Comparison of ENCODE assay signal across 8 cellular contexts in the genomic region with DNA sequence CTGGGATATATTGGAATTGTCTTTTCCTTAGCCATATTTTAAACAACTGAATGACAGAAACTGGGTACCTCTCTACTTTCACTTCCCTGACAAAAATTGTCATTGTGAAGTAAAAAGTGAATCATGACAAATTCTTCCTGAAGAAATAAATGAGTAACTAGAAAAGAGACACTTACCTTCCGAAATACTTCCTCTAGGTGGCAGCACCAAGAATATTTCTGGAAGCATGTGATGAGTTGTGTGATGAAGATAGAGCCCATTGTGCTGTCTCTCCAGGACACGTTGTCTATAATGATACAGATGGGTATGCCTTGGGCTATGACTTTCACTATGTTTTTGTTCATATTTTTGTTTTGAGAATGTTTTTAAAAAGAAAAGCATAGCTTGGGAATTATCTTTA. TPM values are rescaled to one million over a fixed set of nuclear protein-coding genes. Genes with fewer than 3 reads are reported as not detected.
DNase-seq lines count a peak whose midpoint lies in the region; TF ChIP-seq lines count a peak whose summit lies in the region.

No MANE protein-coding gene starts in this region.

- peak; percentile 49; the same call in 1 of the 2 replicates for TF ChIP-seq CTCF in LNCAP (IDR thresholded peaks at IDR 0.05)
- TF ChIP-seq CTCF in WI38 (IDR thresholded peaks at IDR 0.05; ENCODE audit: low read depth, low read length), result 0 out of 2 replicates have a peak, but pooled peaks have one; percentile 32
- TF ChIP-seq CTCF in transverse colon (IDR thresholded peaks at IDR 0.05), result peak; percentile 47 to 59 (median 51)
- TF ChIP-seq CTCF in sigmoid colon (IDR thresholded peaks at IDR 0.05), result peak in 2 of 4 experiments; percentile 24 to 37

- no peak overlapping the region for H3K4me3 ChIP-seq in WI38 (ENCODE audit: low read depth, low read length)
- no peak overlapping the region for H3K4me3 ChIP-seq in transverse colon
- H3K4me3 ChIP-seq in sigmoid colon, result no peak overlapping the region

- H3K36me3 ChIP-seq in transverse colon, result peaks cover 0 to 34% (median 7%) of the 10 kb centered on the region in 4 donors
- peaks cover 0 to 48% (median 2%) of the 10 kb centered on the region in 4 donors for H3K36me3 ChIP-seq in sigmoid colon

- H3K9me3 ChIP-seq in transverse colon (no peaks in the 10 kb centered on the region), sigmoid colon (no peaks in the 10 kb centered on the region)

- intact Hi-C loops in transverse colon (cut with DNase I; ENCODE audit: low total_unique reads), result no loop called here
- intact Hi-C loops in sigmoid colon (cut with DNase I), result no loop called here

- TF ChIP-seq EP300 in transverse colon (IDR thresholded peaks at IDR 0.05; ENCODE audit: low read depth), result no peak
- no peak for TF ChIP-seq EP300 in sigmoid colon (IDR thresholded peaks at IDR 0.05)

- 7 to 14% methylated on average over 2 of the region's 2 CpGs for WGBS in transverse colon (ENCODE audit: low coverage in 1 of 2), 2 donors
- 7 to 17% methylated on average over 2 of the region's 2 CpGs for WGBS in sigmoid colon, 2 donors

- H3K4me1 ChIP-seq in transverse colon, result no peaks in the 10 kb centered on the region
- no peaks in the 10 kb centered on the region for H3K4me1 ChIP-seq in sigmoid colon

- H3K27ac ChIP-seq in transverse colon, result no peak overlapping the region
- no peak overlapping the region for H3K27ac ChIP-seq in sigmoid colon

- DNase-seq in AML-193 (lab: John Stamatoyannopoulos, UW), result peak; percentile 44 to 55
- peak; percentile 11 for DNase-seq in GM04503 (ENCODE audit: low read depth)
- DNase-seq in HCEC 1CT, result peak; percentile 58
- peak; percentile 4 for DNase-seq in hepatic stellate cell (ENCODE audit: low spot score)
- no peak for DNase-seq in transverse colon
- DNase-seq in sigmoid colon, result no peak

- TF ChIP-seq POLR2A in transverse colon (IDR thresholded peaks at IDR 0.05) (no peak), sigmoid colon (IDR thresholded peaks at IDR 0.05) (no peak)

- H3K27me3 ChIP-seq in transverse colon, result no peaks in the 10 kb centered on the region
- no peaks in the 10 kb centered on the region for H3K27me3 ChIP-seq in sigmoid colon

- in situ Hi-C loops in transverse colon (cut with MboI; ENCODE audit: low pct_ligation_motif_present in 1 of 4, low pct_unique_long_range_greater_than_20kb in 1 of 4, low sequenced_read_pairs in 3 of 4), result no loop called here

RNA-seq across cellular contexts. Expression of gene CASP4, which starts 21.5 kb away (rescaled TPM):
- total RNA-seq in transverse colon (10 to 100 TPM; 36.4 to 86.3 (median 49.8) TPM), sigmoid colon (10 to 100 TPM; 45.3 to 64.6 (median 55.5) TPM)
- 10 to 100 TPM; 20.8 to 51.8 (median 34.8) TPM for polyA plus RNA-seq in sigmoid colon

RNA-seq across cellular contexts. Expression of gene CASP12, which starts 48.6 kb away (rescaled TPM):
- 1 to 10 TPM in 1 of 4 donors, under 1 TPM in 1, not detected in 2; 0.27 to 1.9 TPM for total RNA-seq in transverse colon
- total RNA-seq in sigmoid colon, result 1 to 10 TPM in 3 of 4 donors, under 1 TPM in 1; 0.71 to 9.4 (median 2.6) TPM
- 1 to 10 TPM in 1 of 3 donors, under 1 TPM in 1, not detected in 1; 0.22 to 3.0 TPM for polyA plus RNA-seq in sigmoid colon

Comparison
In these comparisons a context has a peak if more than half of its experiments do, and no peak if none do; other contexts are left out.
1. DNase-seq: peak in AML-193 (2 of 2), GM04503 (single experiment), HCEC 1CT (single experiment) and hepatic stellate cell (single experiment); none in transverse colon (single experiment) and sigmoid colon (single experiment).